Comparison of ENCODE assay signal across 17 cellular contexts in the genomic region with DNA sequence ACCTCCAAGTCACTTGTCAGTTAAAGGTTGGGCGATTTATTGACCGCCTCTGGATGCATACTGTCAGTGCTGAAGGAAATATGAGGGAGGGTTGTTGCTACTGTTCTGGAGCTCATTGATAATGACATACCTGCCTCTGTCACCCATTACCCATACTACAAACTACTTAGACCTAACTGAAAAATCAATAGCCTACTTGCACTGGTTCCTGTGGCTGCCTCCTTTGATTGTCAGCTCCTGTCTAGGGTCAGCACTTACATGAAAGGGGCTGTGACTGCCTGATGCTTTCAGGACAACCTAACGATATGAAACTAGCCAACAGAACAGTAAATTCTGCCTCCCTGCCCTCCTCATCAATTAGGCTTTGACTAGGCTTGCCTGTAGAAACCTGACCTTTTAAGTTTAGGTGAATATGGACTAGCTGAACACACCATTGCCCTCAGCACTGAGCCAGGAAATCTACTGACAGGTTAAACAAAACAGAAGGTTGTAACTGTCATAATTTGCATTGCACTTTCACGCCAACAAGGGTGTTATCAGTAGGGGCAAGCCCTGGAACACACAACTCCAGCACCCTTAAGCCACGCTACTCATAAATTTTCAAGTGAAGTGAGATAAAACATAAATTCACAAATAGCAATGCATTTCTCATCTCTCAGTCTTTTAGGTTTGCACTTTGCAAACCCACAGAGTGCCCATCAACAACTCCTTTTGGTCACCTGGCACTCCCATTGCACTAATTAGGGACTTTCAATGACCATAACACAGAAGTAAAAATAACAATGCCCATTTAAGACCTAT. TPM values are rescaled to one million over a fixed set of nuclear protein-coding genes. Genes with fewer than 3 reads are reported as not detected.
DNase-seq lines count a peak whose midpoint lies in the region; ATAC-seq and TF ChIP-seq lines count a peak whose summit lies in the region.
"Had no signal": no experiment of that assay in that cellular context is flagged by ENCODE, and none has a peak within 500 bp of the region (broad histone marks: within the 10 kb centered on the region; RNA-seq: fewer than 3 reads in every experiment).

No MANE protein-coding gene starts in this region.

- peaks cover 0 to 24% (median 9%) of the 10 kb centered on the region in 4 donors for H3K4me1 ChIP-seq in transverse colon
- H3K4me1 ChIP-seq: tibial artery had no signal

- H3K4me3 ChIP-seq in brain microvascular endothelial cell (ENCODE audit: low read depth, low read length) (no peak overlapping the region), transverse colon (no peak overlapping the region)
- H3K4me3 ChIP-seq: cardiac muscle cell, mucosa of descending colon, tibial artery had no signal

- H3K36me3 ChIP-seq in brain microvascular endothelial cell (replicated peaks) = no peaks in the 10 kb centered on the region
- H3K36me3 ChIP-seq in transverse colon = no peaks in the 10 kb centered on the region
- H3K36me3 ChIP-seq: cardiac muscle cell, tibial artery had no signal

- DNase-seq in Right ventricle myocardium superior (no peak), cardiac septum (ENCODE audit: low spot score) (no peak), HuH-7.5 (ENCODE audit: low spot score) (peak; percentile 14), brain microvascular endothelial cell (no peak), transverse colon (no peak), SIG-M5 (lab: John Stamatoyannopoulos, UW) (no peak), GM19240 (ENCODE audit: insufficient read length, low spot score) (no peak)
- no peak for DNase-seq in activated effector memory CD4-positive, alpha-beta T cell treated with anti-CD3 and anti-CD28 coated beads, Interleukin-2, amount 50 U/mL, for 16 hours
- DNase-seq: activated naive CD4-positive, alpha-beta T cell treated with Interleukin-2 at 50 U/mL for 16 hours; DMS 273 treated with DMSO at 0.1 percent for 48 hours; mucosa of descending colon; NCI-H1105 treated with DMSO at 0.1 percent for 48 hours; NCI-H748 treated with DMSO at 0.1 percent for 48 hours; SHP77; tibial artery had no signal

- ATAC-seq in Right ventricle myocardium superior (ENCODE audit: poor library complexity) = peak; percentile 52
- ATAC-seq: mucosa of descending colon had no signal

- WGBS in transverse colon (ENCODE audit: low coverage in 1 of 2), 2 donors = 83 to 84% methylated on average over 4 to 5 of the region's 5 CpGs

- no peaks in the 10 kb centered on the region for H3K9me3 ChIP-seq in transverse colon
- H3K9me3 ChIP-seq: mucosa of descending colon, tibial artery had no signal

- no peaks in the 10 kb centered on the region for H3K27me3 ChIP-seq in brain microvascular endothelial cell (replicated peaks)
- H3K27me3 ChIP-seq in transverse colon = no peaks in the 10 kb centered on the region
- H3K27me3 ChIP-seq: tibial artery had no signal

- H3K27ac ChIP-seq in brain microvascular endothelial cell = peak overlapping the region; percentile 24
- H3K27ac ChIP-seq in transverse colon = peak overlapping the region; percentile 54 to 89 (median 78)
- H3K27ac ChIP-seq: cardiac muscle cell, tibial artery had no signal

- in situ Hi-C loops in brain microvascular endothelial cell (cut with HindIII; ENCODE audit: low pct_ligation_motif_present, low sequenced_read_pairs) (no loop called here), transverse colon (cut with MboI; ENCODE audit: low pct_ligation_motif_present in 1 of 4, low pct_unique_long_range_greater_than_20kb in 1 of 4, low sequenced_read_pairs in 3 of 4) (no loop called here)

- intact Hi-C loops in Right ventricle myocardium superior (cut with DNase I) = no loop called here
- intact Hi-C loops in cardiac septum (cut with DNase I) = no loop called here
- intact Hi-C loops in transverse colon (cut with DNase I; ENCODE audit: low total_unique reads) = no loop called here

- no peak for TF ChIP-seq EP300 in transverse colon (IDR thresholded peaks at IDR 0.05; ENCODE audit: low read depth)

- TF ChIP-seq CTCF in brain microvascular endothelial cell (IDR thresholded peaks at IDR 0.05; ENCODE audit: low read depth, low read length, missing control alignments) = no peak
- TF ChIP-seq CTCF in transverse colon (IDR thresholded peaks at IDR 0.05) = no peak

- no peak for TF ChIP-seq POLR2A in transverse colon (IDR thresholded peaks at IDR 0.05)

RNA-seq across cellular contexts. Expression of a gene that starts 9.0 kb away (rescaled TPM):
- 0.11 TPM for total RNA-seq in Right ventricle myocardium superior
- 0.19 TPM for total RNA-seq in cardiac septum
- 100 to 1,000 TPM in 1 of 4 donors, 10 to 100 TPM in 3; 63.0 to 106 (median 78.9) TPM for total RNA-seq in transverse colon
- total RNA-seq: kidney epithelial cell had no signal

Comparison
In these comparisons a context has a peak if more than half of its experiments do, and no peak if none do; other contexts are left out.
1. RNA of a gene that starts 9.0 kb away (total RNA-seq): 63.0 to 106 TPM in transverse colon; 0.19 TPM in cardiac septum (single experiment) and 0.11 TPM in Right ventricle myocardium superior (single experiment); every median in the first group is over 10 times any median in the second.